ENCODE assay signal across 28 cellular contexts in the genomic region with DNA sequence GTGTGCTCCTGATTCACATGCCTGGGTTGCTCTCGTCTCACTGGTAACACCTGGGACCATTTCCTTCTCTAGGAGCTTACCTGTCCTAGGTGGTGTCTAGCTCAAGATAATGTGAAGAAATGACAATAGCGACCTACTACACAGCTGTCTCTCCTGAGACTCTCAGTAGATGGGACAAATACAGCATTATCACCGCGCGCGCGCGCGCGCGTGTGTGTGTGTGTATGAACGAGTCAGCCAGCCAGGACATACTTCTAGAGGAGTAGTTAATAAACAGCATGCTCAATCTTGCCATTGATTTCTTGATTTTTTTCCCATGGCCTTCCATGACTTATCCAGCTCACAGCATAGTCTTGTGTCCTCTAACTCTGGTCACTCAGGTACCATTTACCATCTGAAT.
"Had no signal": no experiment of that assay in that cellular context is flagged by ENCODE, and none has a peak within 500 bp of the region (broad histone marks: within the 10 kb centered on the region; RNA-seq: fewer than 3 reads in every experiment).

No MANE protein-coding gene starts in this region.

- ATAC-seq: stimulated activated effector memory CD8-positive, alpha-beta T cell treated with anti-CD3 and anti-CD28 coated beads, Interleukin-12 subunit alpha, Interleukin-12 subunit beta, amount 100 ng/mL, for 72 hours; stimulated activated memory B cell treated with anti-CD40 and anti-IgM and Interleukin-4, amounts not matched to agents 10 μg/mL and 1 μg/mL and 100 μg/mL, for 72 hours; stimulated activated naive B cell treated with anti-CD40 and anti-IgM and Interleukin-4, amounts not matched to agents 10 μg/mL and 1 μg/mL and 100 μg/mL, for 72 hours; stimulated activated naive CD8-positive, alpha-beta T cell treated with anti-CD3 and anti-CD28 coated beads, Interleukin-15, amount 100 ng/mL, for 72 hours; stimulated activated naive CD8-positive, alpha-beta T cell treated with anti-CD3 and anti-CD28 coated beads, Interleukin-15, Interleukin-2, amounts not matched to agents 100 U/mL and 50 U/mL, for 24 hours; upper lobe of right lung had no signal

- H3K4me3 Mint-ChIP-seq: stimulated activated effector memory CD8-positive, alpha-beta T cell treated with anti-CD3 and anti-CD28 coated beads, Interleukin-12 subunit alpha, Interleukin-12 subunit beta, amount 100 ng/mL, for 72 hours; stimulated activated memory B cell treated with anti-CD40 and anti-IgM and Interleukin-4, amounts not matched to agents 10 μg/mL and 1 μg/mL and 100 μg/mL, for 72 hours; stimulated activated naive B cell treated with anti-CD40 and anti-IgM and Interleukin-4, amounts not matched to agents 10 μg/mL and 1 μg/mL and 100 μg/mL, for 72 hours; stimulated activated naive CD8-positive, alpha-beta T cell treated with anti-CD3 and anti-CD28 coated beads, Interleukin-15, amount 100 ng/mL, for 72 hours; stimulated activated naive CD8-positive, alpha-beta T cell treated with anti-CD3 and anti-CD28 coated beads, Interleukin-15, Interleukin-2, amounts not matched to agents 100 ng/mL and 50 ng/mL, for 24 hours; type B pancreatic cell had no signal

- H3K27ac Mint-ChIP-seq: stimulated activated effector memory CD8-positive, alpha-beta T cell treated with anti-CD3 and anti-CD28 coated beads, Interleukin-12 subunit alpha, Interleukin-12 subunit beta, amount 100 ng/mL, for 72 hours; stimulated activated memory B cell treated with anti-CD40 and anti-IgM and Interleukin-4, amounts not matched to agents 10 μg/mL and 1 μg/mL and 100 μg/mL, for 72 hours; stimulated activated naive B cell treated with anti-CD40 and anti-IgM and Interleukin-4, amounts not matched to agents 10 μg/mL and 1 μg/mL and 100 μg/mL, for 72 hours; stimulated activated naive CD8-positive, alpha-beta T cell treated with anti-CD3 and anti-CD28 coated beads, Interleukin-15, amount 100 ng/mL, for 72 hours; stimulated activated naive CD8-positive, alpha-beta T cell treated with anti-CD3 and anti-CD28 coated beads, Interleukin-15, Interleukin-2, amounts not matched to agents 100 ng/mL and 50 ng/mL, for 24 hours; type B pancreatic cell had no signal

- H3K9me3 Mint-ChIP-seq: stimulated activated effector memory CD8-positive, alpha-beta T cell treated with anti-CD3 and anti-CD28 coated beads, Interleukin-12 subunit alpha, Interleukin-12 subunit beta, amount 100 ng/mL, for 72 hours; stimulated activated memory B cell treated with anti-CD40 and anti-IgM and Interleukin-4, amounts not matched to agents 10 μg/mL and 1 μg/mL and 100 μg/mL, for 72 hours; stimulated activated naive B cell treated with anti-CD40 and anti-IgM and Interleukin-4, amounts not matched to agents 10 μg/mL and 1 μg/mL and 100 μg/mL, for 72 hours; stimulated activated naive CD8-positive, alpha-beta T cell treated with anti-CD3 and anti-CD28 coated beads, Interleukin-15, amount 100 ng/mL, for 72 hours; stimulated activated naive CD8-positive, alpha-beta T cell treated with anti-CD3 and anti-CD28 coated beads, Interleukin-15, Interleukin-2, amounts not matched to agents 100 ng/mL and 50 ng/mL, for 24 hours; type B pancreatic cell had no signal

- H3K36me3 Mint-ChIP-seq: stimulated activated effector memory CD8-positive, alpha-beta T cell treated with anti-CD3 and anti-CD28 coated beads, Interleukin-12 subunit alpha, Interleukin-12 subunit beta, amount 100 ng/mL, for 72 hours; stimulated activated memory B cell treated with anti-CD40 and anti-IgM and Interleukin-4, amounts not matched to agents 10 μg/mL and 1 μg/mL and 100 μg/mL, for 72 hours; type B pancreatic cell had no signal

- H3K27me3 ChIP-seq: stomach, suprapubic skin, testis, thyroid gland, tibial artery, tibial nerve, transverse colon, upper lobe of left lung, upper lobe of right lung, uterus, vagina had no signal

- H3K27ac ChIP-seq: stomach, suprapubic skin, testis, thoracic aorta, thyroid gland, tibial artery, tibial nerve, transverse colon, upper lobe of left lung, upper lobe of right lung, uterus, vagina had no signal

- DNase-seq: stimulated activated CD4-positive, alpha-beta T cell treated with anti-CD3 and anti-CD28 coated beads, Interleukin-2, amount 100 ng/mL, for 48 hours; stimulated activated CD4-positive, alpha-beta T cell treated with anti-CD3 and anti-CD28 coated beads, Interleukin-4, amount 100 ng/mL, for 1 hour; stimulated activated CD4-positive, alpha-beta T cell treated with anti-CD3 and anti-CD28 coated beads, Interleukin-4, amount 100 ng/mL, for 24 hours; stimulated activated CD4-positive, alpha-beta T cell treated with anti-CD3 and anti-CD28 coated beads, Interleukin-4, amount 100 ng/mL, for 4 hours; stimulated activated CD8-positive, alpha-beta memory T cell treated with anti-CD3 and anti-CD28 coated beads, Interleukin-4, amount 100 ng/mL, for 48 hours; stimulated activated naive B cell treated with anti-CD40 and anti-IgM and Interleukin-4, amounts not matched to agents 10 μg/mL and 1 μg/mL and 100 μg/mL, for 72 hours; stimulated activated naive CD4-positive, alpha-beta T cell; stimulated activated naive CD4-positive, alpha-beta T cell treated with Interleukin-2 at 50 U/mL for 16 hours; stimulated activated naive CD8-positive, alpha-beta T cell treated with anti-CD3 and anti-CD28 coated beads, Interleukin-15, amount 100 ng/mL, for 72 hours; stimulated activated naive CD8-positive, alpha-beta T cell treated with anti-CD3 and anti-CD28 coated beads, Interleukin-15, Interleukin-2, amounts not matched to agents 100 U/mL and 50 U/mL, for 24 hours; stomach; substantia nigra; testis; thyroid gland; tibial artery; transverse colon; trophoblast cell; upper lobe of right lung; uterus had no signal

- H3K36me3 ChIP-seq: stomach, suprapubic skin, thoracic aorta, thyroid gland, tibial artery, tibial nerve, transverse colon, upper lobe of left lung, upper lobe of right lung, uterus, vagina had no signal

- H3K9me3 ChIP-seq: stomach, suprapubic skin, testis, thoracic aorta, thyroid gland, tibial artery, tibial nerve, transverse colon, upper lobe of left lung, upper lobe of right lung, uterus, vagina had no signal

- H3K4me3 ChIP-seq: stomach, suprapubic skin, testis, thoracic aorta, thyroid gland, tibial artery, tibial nerve, transverse colon, upper lobe of left lung, upper lobe of right lung, uterus, vagina had no signal

- H3K4me1 ChIP-seq: suprapubic skin, testis, thyroid gland, tibial artery, tibial nerve, transverse colon, upper lobe of right lung, uterus, vagina had no signal
